1 cellular context compared by ENCODE assay signal in the genomic region with DNA sequence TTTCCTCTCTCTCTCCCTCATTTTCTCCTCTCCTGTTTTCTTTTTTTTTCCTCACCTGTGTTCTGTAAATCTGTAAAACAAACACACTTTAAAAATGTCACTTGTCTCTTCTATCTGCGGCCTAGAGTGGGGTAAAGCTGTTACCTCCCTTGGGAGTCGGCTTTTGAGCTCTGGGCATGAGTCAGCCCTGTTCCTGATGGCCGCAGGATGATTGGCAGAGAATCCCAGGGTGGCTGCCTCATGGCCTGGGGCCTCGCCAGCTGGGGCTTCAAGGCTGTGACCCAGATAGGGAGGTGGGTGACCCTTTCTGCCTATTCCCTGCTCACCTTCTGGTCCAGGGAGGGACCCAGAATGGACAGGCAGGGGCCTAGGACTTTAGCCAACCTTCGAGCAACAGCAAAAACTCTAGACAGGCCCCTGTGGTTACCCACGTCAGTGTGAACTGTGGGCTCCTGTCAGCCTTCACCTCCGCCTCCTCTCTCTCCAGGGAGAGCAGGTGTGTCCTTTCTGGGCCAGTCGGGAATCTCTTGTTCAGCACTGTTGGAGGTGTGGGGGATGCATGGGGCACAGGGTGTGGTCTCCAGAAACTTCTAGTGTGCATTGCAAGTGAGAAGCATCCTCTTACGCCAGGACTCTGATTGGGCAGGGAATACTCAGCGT.
TF ChIP-seq lines count a peak whose summit lies in the region.

No MANE protein-coding gene starts in this region.

TF ChIP-seq in HEK293, 187 proteins besides CTCF, POLR2A, EP300 and RAD21 (continued from another document and continues in another):
- no peak for TF ChIP-seq KLF9 (tag by site-specific recombination; IDR thresholded peaks at IDR 0.05; ENCODE audit: low read depth)
- TF ChIP-seq, protein P1, sequence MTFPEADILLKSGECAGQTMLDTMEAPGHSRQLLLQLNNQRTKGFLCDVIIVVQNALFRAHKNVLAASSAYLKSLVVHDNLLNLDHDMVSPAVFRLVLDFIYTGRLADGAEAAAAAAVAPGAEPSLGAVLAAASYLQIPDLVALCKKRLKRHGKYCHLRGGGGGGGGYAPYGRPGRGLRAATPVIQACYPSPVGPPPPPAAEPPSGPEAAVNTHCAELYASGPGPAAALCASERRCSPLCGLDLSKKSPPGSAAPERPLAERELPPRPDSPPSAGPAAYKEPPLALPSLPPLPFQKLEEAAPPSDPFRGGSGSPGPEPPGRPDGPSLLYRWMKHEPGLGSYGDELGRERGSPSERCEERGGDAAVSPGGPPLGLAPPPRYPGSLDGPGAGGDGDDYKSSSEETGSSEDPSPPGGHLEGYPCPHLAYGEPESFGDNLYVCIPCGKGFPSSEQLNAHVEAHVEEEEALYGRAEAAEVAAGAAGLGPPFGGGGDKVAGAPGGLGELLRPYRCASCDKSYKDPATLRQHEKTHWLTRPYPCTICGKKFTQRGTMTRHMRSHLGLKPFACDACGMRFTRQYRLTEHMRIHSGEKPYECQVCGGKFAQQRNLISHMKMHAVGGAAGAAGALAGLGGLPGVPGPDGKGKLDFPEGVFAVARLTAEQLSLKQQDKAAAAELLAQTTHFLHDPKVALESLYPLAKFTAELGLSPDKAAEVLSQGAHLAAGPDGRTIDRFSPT (tag by site-specific recombination; IDR thresholded peaks at IDR 0.05) = no peak
- TF ChIP-seq ZNF677 (tag by site-specific recombination; IDR thresholded peaks at IDR 0.05) = no peak
- no peak for TF ChIP-seq HOXD13 (CRISPR knock-in tag; IDR thresholded peaks at IDR 0.05; ENCODE audit: borderline replicate concordance)
- TF ChIP-seq, protein P2, sequence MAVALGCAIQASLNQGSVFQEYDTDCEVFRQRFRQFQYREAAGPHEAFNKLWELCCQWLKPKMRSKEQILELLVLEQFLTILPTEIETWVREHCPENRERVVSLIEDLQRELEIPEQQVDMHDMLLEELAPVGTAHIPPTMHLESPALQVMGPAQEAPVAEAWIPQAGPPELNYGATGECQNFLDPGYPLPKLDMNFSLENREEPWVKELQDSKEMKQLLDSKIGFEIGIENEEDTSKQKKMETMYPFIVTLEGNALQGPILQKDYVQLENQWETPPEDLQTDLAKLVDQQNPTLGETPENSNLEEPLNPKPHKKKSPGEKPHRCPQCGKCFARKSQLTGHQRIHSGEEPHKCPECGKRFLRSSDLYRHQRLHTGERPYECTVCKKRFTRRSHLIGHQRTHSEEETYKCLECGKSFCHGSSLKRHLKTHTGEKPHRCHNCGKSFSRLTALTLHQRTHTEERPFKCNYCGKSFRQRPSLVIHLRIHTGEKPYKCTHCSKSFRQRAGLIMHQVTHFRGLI (tag by site-specific recombination; IDR thresholded peaks at IDR 0.05) = no peak
- TF ChIP-seq ZNF549 (tag by site-specific recombination; IDR thresholded peaks at IDR 0.05) = no peak
- TF ChIP-seq ZNF366 (tag by site-specific recombination; conservative IDR thresholded peaks at IDR 0.05) = peak; percentile 65; the same call in 1 of the 2 replicates
- TF ChIP-seq SALL2 (tag by site-specific recombination; IDR thresholded peaks at IDR 0.05; ENCODE audit: borderline replicate concordance) = no peak
- TF ChIP-seq, protein P3, sequence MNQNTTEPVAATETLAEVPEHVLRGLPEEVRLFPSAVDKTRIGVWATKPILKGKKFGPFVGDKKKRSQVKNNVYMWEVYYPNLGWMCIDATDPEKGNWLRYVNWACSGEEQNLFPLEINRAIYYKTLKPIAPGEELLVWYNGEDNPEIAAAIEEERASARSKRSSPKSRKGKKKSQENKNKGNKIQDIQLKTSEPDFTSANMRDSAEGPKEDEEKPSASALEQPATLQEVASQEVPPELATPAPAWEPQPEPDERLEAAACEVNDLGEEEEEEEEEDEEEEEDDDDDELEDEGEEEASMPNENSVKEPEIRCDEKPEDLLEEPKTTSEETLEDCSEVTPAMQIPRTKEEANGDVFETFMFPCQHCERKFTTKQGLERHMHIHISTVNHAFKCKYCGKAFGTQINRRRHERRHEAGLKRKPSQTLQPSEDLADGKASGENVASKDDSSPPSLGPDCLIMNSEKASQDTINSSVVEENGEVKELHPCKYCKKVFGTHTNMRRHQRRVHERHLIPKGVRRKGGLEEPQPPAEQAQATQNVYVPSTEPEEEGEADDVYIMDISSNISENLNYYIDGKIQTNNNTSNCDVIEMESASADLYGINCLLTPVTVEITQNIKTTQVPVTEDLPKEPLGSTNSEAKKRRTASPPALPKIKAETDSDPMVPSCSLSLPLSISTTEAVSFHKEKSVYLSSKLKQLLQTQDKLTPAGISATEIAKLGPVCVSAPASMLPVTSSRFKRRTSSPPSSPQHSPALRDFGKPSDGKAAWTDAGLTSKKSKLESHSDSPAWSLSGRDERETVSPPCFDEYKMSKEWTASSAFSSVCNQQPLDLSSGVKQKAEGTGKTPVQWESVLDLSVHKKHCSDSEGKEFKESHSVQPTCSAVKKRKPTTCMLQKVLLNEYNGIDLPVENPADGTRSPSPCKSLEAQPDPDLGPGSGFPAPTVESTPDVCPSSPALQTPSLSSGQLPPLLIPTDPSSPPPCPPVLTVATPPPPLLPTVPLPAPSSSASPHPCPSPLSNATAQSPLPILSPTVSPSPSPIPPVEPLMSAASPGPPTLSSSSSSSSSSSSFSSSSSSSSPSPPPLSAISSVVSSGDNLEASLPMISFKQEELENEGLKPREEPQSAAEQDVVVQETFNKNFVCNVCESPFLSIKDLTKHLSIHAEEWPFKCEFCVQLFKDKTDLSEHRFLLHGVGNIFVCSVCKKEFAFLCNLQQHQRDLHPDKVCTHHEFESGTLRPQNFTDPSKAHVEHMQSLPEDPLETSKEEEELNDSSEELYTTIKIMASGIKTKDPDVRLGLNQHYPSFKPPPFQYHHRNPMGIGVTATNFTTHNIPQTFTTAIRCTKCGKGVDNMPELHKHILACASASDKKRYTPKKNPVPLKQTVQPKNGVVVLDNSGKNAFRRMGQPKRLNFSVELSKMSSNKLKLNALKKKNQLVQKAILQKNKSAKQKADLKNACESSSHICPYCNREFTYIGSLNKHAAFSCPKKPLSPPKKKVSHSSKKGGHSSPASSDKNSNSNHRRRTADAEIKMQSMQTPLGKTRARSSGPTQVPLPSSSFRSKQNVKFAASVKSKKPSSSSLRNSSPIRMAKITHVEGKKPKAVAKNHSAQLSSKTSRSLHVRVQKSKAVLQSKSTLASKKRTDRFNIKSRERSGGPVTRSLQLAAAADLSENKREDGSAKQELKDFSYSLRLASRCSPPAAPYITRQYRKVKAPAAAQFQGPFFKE (tag by site-specific recombination; IDR thresholded peaks at IDR 0.05; ENCODE audit: borderline replicate concordance) = no peak
- TF ChIP-seq, protein P4, sequence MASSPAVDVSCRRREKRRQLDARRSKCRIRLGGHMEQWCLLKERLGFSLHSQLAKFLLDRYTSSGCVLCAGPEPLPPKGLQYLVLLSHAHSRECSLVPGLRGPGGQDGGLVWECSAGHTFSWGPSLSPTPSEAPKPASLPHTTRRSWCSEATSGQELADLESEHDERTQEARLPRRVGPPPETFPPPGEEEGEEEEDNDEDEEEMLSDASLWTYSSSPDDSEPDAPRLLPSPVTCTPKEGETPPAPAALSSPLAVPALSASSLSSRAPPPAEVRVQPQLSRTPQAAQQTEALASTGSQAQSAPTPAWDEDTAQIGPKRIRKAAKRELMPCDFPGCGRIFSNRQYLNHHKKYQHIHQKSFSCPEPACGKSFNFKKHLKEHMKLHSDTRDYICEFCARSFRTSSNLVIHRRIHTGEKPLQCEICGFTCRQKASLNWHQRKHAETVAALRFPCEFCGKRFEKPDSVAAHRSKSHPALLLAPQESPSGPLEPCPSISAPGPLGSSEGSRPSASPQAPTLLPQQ (tag by site-specific recombination; IDR thresholded peaks at IDR 0.05) = no peak
- TF ChIP-seq, protein P5, sequence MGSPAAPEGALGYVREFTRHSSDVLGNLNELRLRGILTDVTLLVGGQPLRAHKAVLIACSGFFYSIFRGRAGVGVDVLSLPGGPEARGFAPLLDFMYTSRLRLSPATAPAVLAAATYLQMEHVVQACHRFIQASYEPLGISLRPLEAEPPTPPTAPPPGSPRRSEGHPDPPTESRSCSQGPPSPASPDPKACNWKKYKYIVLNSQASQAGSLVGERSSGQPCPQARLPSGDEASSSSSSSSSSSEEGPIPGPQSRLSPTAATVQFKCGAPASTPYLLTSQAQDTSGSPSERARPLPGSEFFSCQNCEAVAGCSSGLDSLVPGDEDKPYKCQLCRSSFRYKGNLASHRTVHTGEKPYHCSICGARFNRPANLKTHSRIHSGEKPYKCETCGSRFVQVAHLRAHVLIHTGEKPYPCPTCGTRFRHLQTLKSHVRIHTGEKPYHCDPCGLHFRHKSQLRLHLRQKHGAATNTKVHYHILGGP (tag by site-specific recombination; IDR thresholded peaks at IDR 0.05) = no peak
- TF ChIP-seq ZNF473 (tag by site-specific recombination; IDR thresholded peaks at IDR 0.05) = no peak
- TF ChIP-seq, protein P6, sequence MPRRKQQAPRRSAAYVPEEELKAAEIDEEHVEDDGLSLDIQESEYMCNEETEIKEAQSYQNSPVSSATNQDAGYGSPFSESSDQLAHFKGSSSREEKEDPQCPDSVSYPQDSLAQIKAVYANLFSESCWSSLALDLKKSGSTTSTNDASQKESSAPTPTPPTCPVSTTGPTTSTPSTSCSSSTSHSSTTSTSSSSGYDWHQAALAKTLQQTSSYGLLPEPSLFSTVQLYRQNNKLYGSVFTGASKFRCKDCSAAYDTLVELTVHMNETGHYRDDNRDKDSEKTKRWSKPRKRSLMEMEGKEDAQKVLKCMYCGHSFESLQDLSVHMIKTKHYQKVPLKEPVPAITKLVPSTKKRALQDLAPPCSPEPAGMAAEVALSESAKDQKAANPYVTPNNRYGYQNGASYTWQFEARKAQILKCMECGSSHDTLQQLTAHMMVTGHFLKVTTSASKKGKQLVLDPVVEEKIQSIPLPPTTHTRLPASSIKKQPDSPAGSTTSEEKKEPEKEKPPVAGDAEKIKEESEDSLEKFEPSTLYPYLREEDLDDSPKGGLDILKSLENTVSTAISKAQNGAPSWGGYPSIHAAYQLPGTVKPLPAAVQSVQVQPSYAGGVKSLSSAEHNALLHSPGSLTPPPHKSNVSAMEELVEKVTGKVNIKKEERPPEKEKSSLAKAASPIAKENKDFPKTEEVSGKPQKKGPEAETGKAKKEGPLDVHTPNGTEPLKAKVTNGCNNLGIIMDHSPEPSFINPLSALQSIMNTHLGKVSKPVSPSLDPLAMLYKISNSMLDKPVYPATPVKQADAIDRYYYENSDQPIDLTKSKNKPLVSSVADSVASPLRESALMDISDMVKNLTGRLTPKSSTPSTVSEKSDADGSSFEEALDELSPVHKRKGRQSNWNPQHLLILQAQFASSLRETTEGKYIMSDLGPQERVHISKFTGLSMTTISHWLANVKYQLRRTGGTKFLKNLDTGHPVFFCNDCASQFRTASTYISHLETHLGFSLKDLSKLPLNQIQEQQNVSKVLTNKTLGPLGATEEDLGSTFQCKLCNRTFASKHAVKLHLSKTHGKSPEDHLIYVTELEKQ (tag by site-specific recombination; IDR thresholded peaks at IDR 0.05; ENCODE audit: borderline replicate concordance) = peak; percentile 57; the same call in 1 of the 2 replicates
- no peak for TF ChIP-seq REPIN1 (tag by site-specific recombination; IDR thresholded peaks at IDR 0.05; ENCODE audit: low read depth)
- TF ChIP-seq, protein P7, sequence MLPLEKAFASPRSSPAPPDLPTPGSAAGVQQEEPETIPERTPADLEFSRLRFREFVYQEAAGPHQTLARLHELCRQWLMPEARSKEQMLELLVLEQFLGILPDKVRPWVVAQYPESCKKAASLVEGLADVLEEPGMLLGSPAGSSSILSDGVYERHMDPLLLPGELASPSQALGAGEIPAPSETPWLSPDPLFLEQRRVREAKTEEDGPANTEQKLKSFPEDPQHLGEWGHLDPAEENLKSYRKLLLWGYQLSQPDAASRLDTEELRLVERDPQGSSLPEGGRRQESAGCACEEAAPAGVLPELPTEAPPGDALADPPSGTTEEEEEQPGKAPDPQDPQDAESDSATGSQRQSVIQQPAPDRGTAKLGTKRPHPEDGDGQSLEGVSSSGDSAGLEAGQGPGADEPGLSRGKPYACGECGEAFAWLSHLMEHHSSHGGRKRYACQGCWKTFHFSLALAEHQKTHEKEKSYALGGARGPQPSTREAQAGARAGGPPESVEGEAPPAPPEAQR (tag by site-specific recombination; IDR thresholded peaks at IDR 0.05) = no peak
- TF ChIP-seq, protein P8, sequence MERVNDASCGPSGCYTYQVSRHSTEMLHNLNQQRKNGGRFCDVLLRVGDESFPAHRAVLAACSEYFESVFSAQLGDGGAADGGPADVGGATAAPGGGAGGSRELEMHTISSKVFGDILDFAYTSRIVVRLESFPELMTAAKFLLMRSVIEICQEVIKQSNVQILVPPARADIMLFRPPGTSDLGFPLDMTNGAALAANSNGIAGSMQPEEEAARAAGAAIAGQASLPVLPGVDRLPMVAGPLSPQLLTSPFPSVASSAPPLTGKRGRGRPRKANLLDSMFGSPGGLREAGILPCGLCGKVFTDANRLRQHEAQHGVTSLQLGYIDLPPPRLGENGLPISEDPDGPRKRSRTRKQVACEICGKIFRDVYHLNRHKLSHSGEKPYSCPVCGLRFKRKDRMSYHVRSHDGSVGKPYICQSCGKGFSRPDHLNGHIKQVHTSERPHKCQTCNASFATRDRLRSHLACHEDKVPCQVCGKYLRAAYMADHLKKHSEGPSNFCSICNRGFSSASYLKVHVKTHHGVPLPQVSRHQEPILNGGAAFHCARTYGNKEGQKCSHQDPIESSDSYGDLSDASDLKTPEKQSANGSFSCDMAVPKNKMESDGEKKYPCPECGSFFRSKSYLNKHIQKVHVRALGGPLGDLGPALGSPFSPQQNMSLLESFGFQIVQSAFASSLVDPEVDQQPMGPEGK (tag by site-specific recombination; IDR thresholded peaks at IDR 0.05) = peak; percentile 61
- TF ChIP-seq, protein P9, sequence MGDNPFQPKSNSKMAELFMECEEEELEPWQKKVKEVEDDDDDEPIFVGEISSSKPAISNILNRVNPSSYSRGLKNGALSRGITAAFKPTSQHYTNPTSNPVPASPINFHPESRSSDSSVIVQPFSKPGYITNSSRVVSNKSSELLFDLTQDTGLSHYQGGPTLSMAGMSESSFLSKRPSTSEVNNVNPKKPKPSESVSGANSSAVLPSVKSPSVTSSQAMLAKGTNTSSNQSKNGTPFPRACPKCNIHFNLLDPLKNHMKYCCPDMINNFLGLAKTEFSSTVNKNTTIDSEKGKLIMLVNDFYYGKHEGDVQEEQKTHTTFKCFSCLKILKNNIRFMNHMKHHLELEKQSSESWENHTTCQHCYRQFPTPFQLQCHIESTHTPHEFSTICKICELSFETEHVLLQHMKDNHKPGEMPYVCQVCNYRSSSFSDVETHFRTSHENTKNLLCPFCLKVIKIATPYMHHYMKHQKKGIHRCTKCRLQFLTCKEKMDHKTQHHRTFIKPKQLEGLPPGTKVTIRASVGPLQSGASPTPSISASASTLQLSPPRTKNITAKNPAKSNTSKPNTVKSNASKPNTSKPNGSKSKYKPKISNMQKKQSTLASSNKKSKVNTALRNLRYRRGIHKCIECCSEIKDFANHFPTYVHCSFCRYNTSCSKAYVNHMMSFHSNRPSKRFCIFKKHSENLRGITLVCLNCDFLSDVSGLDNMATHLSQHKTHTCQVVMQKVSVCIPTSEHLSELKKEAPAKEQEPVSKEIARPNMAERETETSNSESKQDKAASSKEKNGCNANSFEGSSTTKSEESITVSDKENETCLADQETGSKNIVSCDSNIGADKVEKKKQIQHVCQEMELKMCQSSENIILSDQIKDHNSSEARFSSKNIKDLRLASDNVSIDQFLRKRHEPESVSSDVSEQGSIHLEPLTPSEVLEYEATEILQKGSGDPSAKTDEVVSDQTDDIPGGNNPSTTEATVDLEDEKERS (tag by site-specific recombination; IDR thresholded peaks at IDR 0.05) = no peak
- no peak for TF ChIP-seq ZNF157 (tag by site-specific recombination; IDR thresholded peaks at IDR 0.05)
- no peak for TF ChIP-seq ZNF423 (tag by site-specific recombination; IDR thresholded peaks at IDR 0.05)
- TF ChIP-seq ZNF664 (tag by site-specific recombination; IDR thresholded peaks at IDR 0.05) = no peak
